In the genomic region with DNA sequence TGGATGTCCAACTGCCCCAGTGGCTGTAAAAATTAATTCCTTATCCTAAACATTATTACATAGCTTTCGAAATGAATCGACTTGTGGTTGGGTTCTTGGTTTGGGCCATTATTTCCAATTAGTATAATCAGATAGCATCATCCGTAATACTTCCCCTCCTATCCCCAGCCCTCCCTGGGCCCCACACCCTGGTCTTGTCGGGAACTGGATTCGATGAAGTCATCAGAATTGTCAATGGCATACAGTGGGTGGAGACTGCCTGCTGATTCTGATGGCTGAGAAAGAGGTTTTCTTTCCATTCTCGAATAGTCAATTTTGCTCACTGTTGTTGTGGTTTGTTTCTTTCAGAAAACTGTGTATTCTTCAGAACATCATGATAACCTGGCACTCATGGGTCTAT, we compare ENCODE assay signal across 10 cellular contexts.
"Had no signal": no experiment of that assay in that cellular context is flagged by ENCODE, and none has a peak within 500 bp of the region (broad histone marks: within the 10 kb centered on the region; RNA-seq: fewer than 3 reads in every experiment).

No MANE protein-coding gene starts in this region.

- H3K27ac ChIP-seq: neutrophil, tibial nerve, VCaP had no signal

- H3K4me3 Mint-ChIP-seq: activated naive CD8-positive, alpha-beta T cell treated with anti-CD3 and anti-CD28 coated beads, Interleukin-2, amount 10 ng/mL, durations not matched to agents 7 days and 5 days; activated T-helper 17 cell treated with anti-CD3 and anti-CD28 coated beads, Interleukin-2, amount 50 U/mL, for 72 hours had no signal

- H3K4me3 ChIP-seq: heart left ventricle, mucosa of descending colon, tibial nerve had no signal

- H3K4me1 ChIP-seq: tibial nerve had no signal

- H3K4me1 Mint-ChIP-seq: activated T-helper 17 cell treated with anti-CD3 and anti-CD28 coated beads, Interleukin-2, amount 50 U/mL, for 72 hours had no signal

- H3K27me3 ChIP-seq: heart left ventricle had no signal

- ATAC-seq: activated T-helper 17 cell treated with anti-CD3 and anti-CD28 coated beads, Interleukin-2, amount 50 U/mL, for 72 hours; mucosa of descending colon had no signal

- H3K27ac Mint-ChIP-seq: activated naive CD8-positive, alpha-beta T cell treated with anti-CD3 and anti-CD28 coated beads, Interleukin-2, amount 10 ng/mL, durations not matched to agents 7 days and 5 days; activated T-helper 17 cell treated with anti-CD3 and anti-CD28 coated beads, Interleukin-2, amount 50 U/mL, for 72 hours had no signal

- H3K36me3 ChIP-seq: heart left ventricle, neutrophil, tibial nerve had no signal

- DNase-seq: activated naive CD8-positive, alpha-beta T cell treated with anti-CD3 and anti-CD28 coated beads, Interleukin-2, amount 10 ng/mL, durations not matched to agents 7 days and 5 days; activated T-cell treated with anti-CD3 and anti-CD28 coated beads for 4 hours; mucosa of descending colon; small intestine; T-helper 9 cell had no signal

- H3K9me3 ChIP-seq: mucosa of descending colon, neutrophil, tibial nerve had no signal
